Comparison of ENCODE assay signal across 32 cellular contexts in the genomic region with DNA sequence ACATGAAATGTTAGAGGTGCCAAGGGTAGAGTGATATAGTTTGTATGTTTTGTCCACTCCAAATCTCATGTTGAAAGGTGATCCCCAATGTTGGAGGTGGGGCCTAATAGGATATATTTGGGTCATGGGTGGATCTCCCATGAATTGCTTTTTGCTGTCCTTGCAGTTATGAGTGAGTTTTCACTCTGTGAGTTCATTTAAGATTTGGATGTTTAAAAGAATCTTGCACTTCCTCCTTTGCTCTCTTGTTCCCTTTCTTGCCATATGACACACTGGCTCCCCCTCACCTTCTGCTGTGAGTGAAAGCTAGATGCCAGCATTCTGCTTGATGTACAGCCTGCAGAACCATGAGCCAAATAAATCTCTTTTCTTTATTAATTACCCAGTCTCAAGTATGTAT.
"Had no signal": no experiment of that assay in that cellular context is flagged by ENCODE, and none has a peak within 500 bp of the region (broad histone marks: within the 10 kb centered on the region; RNA-seq: fewer than 3 reads in every experiment).

No MANE protein-coding gene starts in this region.

- DNase-seq: activated CD4-positive, alpha-beta T cell treated with anti-CD3 and anti-CD28 coated beads, Interleukin-2, amount 10 ng/mL, durations not matched to agents 24 days and 14 days; activated CD4-positive, alpha-beta T cell treated with anti-CD3 and anti-CD28 coated beads, Interleukin-2, amount 50 U/mL, for 4 hours; activated CD8-positive, alpha-beta T cell treated with anti-CD3 and anti-CD28 coated beads, Interleukin-2, amount 10 ng/mL, durations not matched to agents 7 days and 5 days; activated gamma-delta T cell; activated naive CD4-positive, alpha-beta T cell treated with Interleukin-2 at 50 U/mL for 16 hours; activated naive CD8-positive, alpha-beta T cell treated with anti-CD3 and anti-CD28 coated beads, Interleukin-2, amount 10 ng/mL, durations not matched to agents 7 days and 5 days; activated T-cell treated with anti-CD3 and anti-CD28 coated beads, Interleukin-2, amount 50 U/mL, for 24 hours; amygdala; Karpas-422; MG63; NCI-H1092; NCI-H1436 treated with DMSO at 0.1 percent for 48 hours; NCI-H1694 treated with DMSO at 0.1 percent for 48 hours; NCI-H2029; NCI-H345; NCI-H526; NCI-H748 treated with DMSO at 0.1 percent for 48 hours; NK-92 treated with Interleukin-12 subunit alpha and Interleukin-12 subunit beta, amount 100 ng/mL, for 24 hours; SHP77; SJCRH30; SW 1271; T-helper 1 cell; T-helper 2 cell; T-helper 9 cell had no signal

- H3K36me3 Mint-ChIP-seq: activated naive CD4-positive, alpha-beta T cell treated with anti-CD3 and anti-CD28 coated beads, Interleukin-2, amount 50 U/mL, for 24 hours; activated naive CD8-positive, alpha-beta T cell treated with anti-CD3 and anti-CD28 coated beads, Interleukin-2, amount 10 ng/mL, durations not matched to agents 7 days and 5 days had no signal

- H3K27me3 Mint-ChIP-seq: activated CD4-positive, alpha-beta T cell treated with anti-CD3 and anti-CD28 coated beads, Interleukin-2, amount 10 ng/mL, durations not matched to agents 24 days and 14 days; activated naive CD4-positive, alpha-beta T cell treated with anti-CD3 and anti-CD28 coated beads, Interleukin-2, amount 50 U/mL, for 24 hours; activated naive CD8-positive, alpha-beta T cell treated with anti-CD3 and anti-CD28 coated beads, Interleukin-2, amount 10 ng/mL, durations not matched to agents 7 days and 5 days; activated T-cell treated with anti-CD3 and anti-CD28 coated beads, Interleukin-2, amount 50 U/mL, for 24 hours; central memory CD8-positive, alpha-beta T cell had no signal

- H3K4me3 ChIP-seq: ascending aorta, cardiac muscle cell, K562, MG63, SJCRH30, SK-N-MC had no signal

- H3K27ac ChIP-seq: ascending aorta, cardiac muscle cell, SJCRH30, SK-N-MC had no signal

- H3K36me3 ChIP-seq: ascending aorta, cardiac muscle cell, MG63, SJCRH30 had no signal

- H3K27ac Mint-ChIP-seq: activated CD4-positive, alpha-beta T cell treated with anti-CD3 and anti-CD28 coated beads, Interleukin-2, amount 10 ng/mL, durations not matched to agents 24 days and 14 days; activated CD8-positive, alpha-beta T cell treated with anti-CD3 and anti-CD28 coated beads, Interleukin-2, amount 10 ng/mL, durations not matched to agents 7 days and 5 days; activated naive CD4-positive, alpha-beta T cell treated with anti-CD3 and anti-CD28 coated beads, Interleukin-2, amount 50 U/mL, for 24 hours; activated naive CD8-positive, alpha-beta T cell treated with anti-CD3 and anti-CD28 coated beads, Interleukin-2, amount 10 ng/mL, durations not matched to agents 7 days and 5 days; activated T-cell treated with anti-CD3 and anti-CD28 coated beads, Interleukin-2, amount 50 U/mL, for 24 hours; activated T-helper 2 cell treated with anti-CD3 and anti-CD28 coated beads, Interferon-gamma antibody, Interleukin-2, Interleukin-4, amounts not matched to agents 10 μg/mL and 5 μg/mL and 100 μg/mL, durations not matched to agents 14 hours and 24 hours and 36 hours had no signal

- FAIRE-seq: K562 had no signal

- H3K4me1 ChIP-seq: ascending aorta, SJCRH30 had no signal

- H3K4me3 Mint-ChIP-seq: activated CD4-positive, alpha-beta T cell treated with anti-CD3 and anti-CD28 coated beads, Interleukin-2, amount 10 ng/mL, durations not matched to agents 24 days and 14 days; activated CD8-positive, alpha-beta T cell treated with anti-CD3 and anti-CD28 coated beads, Interleukin-2, amount 10 ng/mL, durations not matched to agents 7 days and 5 days; activated naive CD4-positive, alpha-beta T cell treated with anti-CD3 and anti-CD28 coated beads, Interleukin-2, amount 50 U/mL, for 24 hours; activated naive CD8-positive, alpha-beta T cell treated with anti-CD3 and anti-CD28 coated beads, Interleukin-2, amount 10 ng/mL, durations not matched to agents 7 days and 5 days; activated T-cell treated with anti-CD3 and anti-CD28 coated beads, Interleukin-2, amount 50 U/mL, for 24 hours; central memory CD8-positive, alpha-beta T cell had no signal

- H3K9me3 ChIP-seq: ascending aorta, MG63, SJCRH30 had no signal

- H3K4me1 Mint-ChIP-seq: activated CD4-positive, alpha-beta T cell treated with anti-CD3 and anti-CD28 coated beads, Interleukin-2, amount 10 ng/mL, durations not matched to agents 24 days and 14 days; activated naive CD4-positive, alpha-beta T cell treated with anti-CD3 and anti-CD28 coated beads, Interleukin-2, amount 50 U/mL, for 24 hours; activated naive CD8-positive, alpha-beta T cell treated with anti-CD3 and anti-CD28 coated beads, Interleukin-2, amount 10 ng/mL, durations not matched to agents 7 days and 5 days; central memory CD8-positive, alpha-beta T cell had no signal

- H3K27me3 ChIP-seq: ascending aorta, cardiac muscle cell, MG63, SJCRH30 had no signal

- ATAC-seq: activated CD8-positive, alpha-beta T cell treated with anti-CD3 and anti-CD28 coated beads, Interleukin-2, amount 10 ng/mL, durations not matched to agents 7 days and 5 days; K562; Panc1 had no signal
